In genomic region chr10:72032409-72033162, GRCh38 we compare ENCODE assay signal across 8 cellular contexts. TPM values are rescaled to one million over a fixed set of nuclear protein-coding genes. Genes with fewer than 3 reads are reported as not detected.
A peak's percentile ranks its signal among the peaks of the same experiment; 100 is the strongest.
DNase-seq lines count a peak whose midpoint lies in the region; ATAC-seq and TF ChIP-seq lines count a peak whose summit lies in the region.
"Not testable (repeated sequence)": the region's sequence is repeated elsewhere in the genome, so short reads cannot be mapped to it uniquely, and the experiment has no call there.
"Had no signal": no experiment of that assay in that cellular context is flagged by ENCODE, and none has a peak within 500 bp of the region (broad histone marks: within the 10 kb centered on the region; RNA-seq: fewer than 3 reads in every experiment).

No MANE protein-coding gene starts in this region.

- H3K4me3 ChIP-seq in Caco-2 (ENCODE audit: low read depth, low read length); ovary; gastrocnemius medialis: not testable (repeated sequence)

- H3K4me3 Mint-ChIP-seq in Caco-2 (ENCODE audit: unreplicated experiment); MCF 10A (ENCODE audit: unreplicated experiment); nephron: not testable (repeated sequence)

- not testable (repeated sequence) for DNase-seq in Caco-2; MCF 10A (ENCODE audit: unreplicated experiment); gastrocnemius medialis
- DNase-seq in Right ventricle myocardium inferior (ENCODE audit: missing footprints) (peak; percentile 30), islet precursor cell (peak; percentile 71), ovary (peak in 2 of 5 donors; percentile 20 to 44)

- H3K4me1 Mint-ChIP-seq in Caco-2 (ENCODE audit: low read depth, unreplicated experiment) (peaks cover 43% of the 10 kb centered on the region), nephron (peaks cover 52% of the 10 kb centered on the region)
- not testable (repeated sequence) for H3K4me1 Mint-ChIP-seq in MCF 10A (ENCODE audit: insufficient read depth, unreplicated experiment)

- H3K9me3 ChIP-seq in Caco-2, ovary, gastrocnemius medialis: not testable (repeated sequence)

- not testable (repeated sequence) for H3K27me3 Mint-ChIP-seq in Caco-2 (ENCODE audit: insufficient read depth, unreplicated experiment); MCF 10A (ENCODE audit: insufficient read depth, unreplicated experiment)
- H3K27me3 Mint-ChIP-seq in nephron (ENCODE audit: low read depth): peaks cover 16% of the 10 kb centered on the region

- not testable (repeated sequence) for TF ChIP-seq POLR2A in ovary (IDR thresholded peaks at IDR 0.05); gastrocnemius medialis (IDR thresholded peaks at IDR 0.05)

- POLR2A ChIA-PET in Caco-2 (lab: Charles Lee): not testable (repeated sequence)
- POLR2A ChIA-PET in MCF 10A (lab: Yijun Ruan, JAX): interaction anchor here (0.9 to 1.1 kb wide), 3 partner anchors 19 to 303 kb away, joined by 3 read pairs; no protein-coding TSS in a partner anchor

- in situ Hi-C loops in gastrocnemius medialis (cut with MboI; ENCODE audit: low sequenced_read_pairs in 4 of 4): not testable (repeated sequence)

- not testable (repeated sequence) for TF ChIP-seq EP300 in ovary (IDR thresholded peaks at IDR 0.05)

- CTCF ChIA-PET in Caco-2 (lab: Charles Lee): interaction anchor here (0.7 to 0.9 kb wide), 2 partner anchors 13 to 76 kb away, joined by 3 read pairs; no protein-coding TSS in a partner anchor
- CTCF ChIA-PET in MCF 10A (lab: Yijun Ruan, JAX): interaction anchor here (0.7 to 1.1 kb wide), 2 partner anchors 16 to 20 kb away, joined by 3 to 6 read pairs; no protein-coding TSS in a partner anchor

- not testable (repeated sequence) for BruUV-seq in Caco-2 (replicated peaks; lab: Mats Ljungman, UMichigan); MCF 10A (replicated peaks; lab: Mats Ljungman, UMichigan)

- 81 to 93% (median 85%) methylated on average over 11 of the region's 11 CpGs for WGBS in ovary, 3 donors

- H3K27me3 ChIP-seq in Caco-2 (replicated peaks; ENCODE audit: control insufficient read depth, insufficient read depth, low read length); ovary; gastrocnemius medialis: not testable (repeated sequence)

- TF ChIP-seq CTCF in Caco-2 (IDR thresholded peaks at IDR 0.05; ENCODE audit: insufficient read depth in 1 of 2, low read depth in 1 of 2, low read length in 1 of 2, severe bottlenecking in 1 of 2, unreplicated experiment in 1 of 2); MCF 10A (IDR thresholded peaks at IDR 0.05; ENCODE audit: unreplicated experiment); nephron (IDR thresholded peaks at IDR 0.05; ENCODE audit: unreplicated experiment in 3 of 3); ovary (IDR thresholded peaks at IDR 0.05); gastrocnemius medialis (IDR thresholded peaks at IDR 0.05 in 4 of 5, conservative IDR thresholded peaks at IDR 0.05 in 1 of 5): not testable (repeated sequence)

- ATAC-seq in Right ventricle myocardium inferior: not testable (repeated sequence)
- ATAC-seq in gastrocnemius medialis: peak in 1 of 2 donors; percentile 26

- not testable (repeated sequence) for H3K9me3 Mint-ChIP-seq in Caco-2 (ENCODE audit: unreplicated experiment); MCF 10A (ENCODE audit: unreplicated experiment); nephron

- H3K27ac ChIP-seq in ovary (peak overlapping the region; percentile 74 to 75), gastrocnemius medialis (peak overlapping the region in 3 of 4 donors; percentile 57 to 76 (median 74))

- H3K36me3 Mint-ChIP-seq in Caco-2 (ENCODE audit: insufficient read depth, unreplicated experiment); MCF 10A (ENCODE audit: insufficient read depth, unreplicated experiment); nephron (ENCODE audit: low read depth): not testable (repeated sequence)

- intact Hi-C loops in Caco-2 (cut with micrococcal nuclease; ENCODE audit: unreplicated experiment); MCF 10A (cut with micrococcal nuclease); gastrocnemius medialis (cut with DNase I; ENCODE audit: low total_unique reads): not testable (repeated sequence)
- intact Hi-C loops in Right ventricle myocardium inferior (cut with DNase I) (loop anchor here (5.0 kb wide), 1 partner anchor 35 kb away; no protein-coding TSS in a partner anchor), ovary (cut with DNase I) (loop anchor here in 1 of 4 donors (5.0 kb wide), 1 partner anchor 65 kb away; no protein-coding TSS in a partner anchor)

- H3K4me1 ChIP-seq in Caco-2 (peaks cover 60% of the 10 kb centered on the region), ovary (ENCODE audit: insufficient read depth) (peaks cover 15% of the 10 kb centered on the region), gastrocnemius medialis (peaks cover 25 to 39% of the 10 kb centered on the region in 2 donors)

- H3K27ac Mint-ChIP-seq in Caco-2 (ENCODE audit: unreplicated experiment) (peak overlapping the region; percentile 73), MCF 10A (ENCODE audit: low read depth, unreplicated experiment) (peak overlapping the region; percentile 12), nephron (peak overlapping the region in 2 of 3 experiments; percentile 53 to 81)

- H3K36me3 ChIP-seq in Caco-2 (ENCODE audit: control insufficient read depth, insufficient read depth, low read length); ovary; gastrocnemius medialis: not testable (repeated sequence)

RNA-seq across cellular contexts. Expression of gene SPOCK2, which starts 55.8 kb away (rescaled TPM):
- total RNA-seq in Caco-2 (2022) (1.6 and 3.0 TPM in 2 replicates), MCF 10A (2022) (1.2 and 1.3 TPM in 2 replicates), Right ventricle myocardium inferior (10.4 TPM), ovary (10 to 100 TPM in 3 of 7 donors, 1 to 10 TPM in 4; 1.4 to 77.7 (median 8.7) TPM), gastrocnemius medialis (1 to 10 TPM; 3.4 to 6.7 (median 5.3) TPM)
- 10 to 100 TPM in 1 of 2 donors, 1 to 10 TPM in 1; 1.7 to 27.1 TPM for polyA plus RNA-seq in ovary
- total RNA-seq: GM23248 had no signal

Comparison
In these comparisons a context has a peak if more than half of its experiments do, and no peak if none do; other contexts are left out.
1. H3K27ac Mint-ChIP-seq: peak in every context shown above with its lines; median percentile 73 in Caco-2; 67 in nephron; 12 in MCF 10A.